26 cellular contexts compared by ENCODE assay signal in genomic region chr12:20250761-20251160, GRCh38.
"Had no signal": no experiment of that assay in that cellular context is flagged by ENCODE, and none has a peak within 500 bp of the region (broad histone marks: within the 10 kb centered on the region; RNA-seq: fewer than 3 reads in every experiment).

No MANE protein-coding gene starts in this region.

- DNase-seq: colonic mucosa; cortex of kidney; dermis blood vessel endothelial cell; dorsolateral prefrontal cortex; effector CD4-positive, alpha-beta T cell; effector CD8-positive, alpha-beta T cell; effector memory CD4-positive, alpha-beta T cell; effector memory CD8-positive, alpha-beta T cell; endodermal cell; erythroblast; esophagus squamous epithelium; foreskin fibroblast; foreskin keratinocyte; foreskin melanocyte; gastrocnemius medialis; glutamatergic neuron; head of caudate nucleus; heart left ventricle; heart right ventricle had no signal

- H3K27ac ChIP-seq: colonic mucosa, coronary artery, dorsolateral prefrontal cortex, epithelial cell of prostate, esophagus muscularis mucosa, esophagus squamous epithelium, foreskin keratinocyte, gastrocnemius medialis, gastroesophageal sphincter, heart left ventricle, heart right ventricle, hepatocyte had no signal

- H3K4me1 ChIP-seq: colonic mucosa, esophagus squamous epithelium, foreskin keratinocyte, gastrocnemius medialis, heart left ventricle, heart right ventricle had no signal

- H3K9me3 ChIP-seq: colonic mucosa, esophagus squamous epithelium, gastrocnemius medialis had no signal

- H3K4me3 ChIP-seq: colonic mucosa, coronary artery, dorsolateral prefrontal cortex, esophagus muscularis mucosa, esophagus squamous epithelium, gastrocnemius medialis, gastroesophageal sphincter, heart left ventricle, heart right ventricle, hepatocyte had no signal

- H3K4me2 ChIP-seq: hepatocyte had no signal

- H3K27ac Mint-ChIP-seq: dendritic cell treated with granulocyte-macrophage colony-stimulating factor and Interleukin-4, amounts not matched to agents 40 ng/mL and 50 ng/mL, for 4 days; effector memory CD8-positive, alpha-beta T cell; endodermal cell had no signal

- ATAC-seq: effector memory CD8-positive, alpha-beta T cell; esophagus mucosa; foreskin keratinocyte; gastrocnemius medialis; gastroesophageal sphincter; heart left ventricle; heart right ventricle had no signal

- H3K9me3 Mint-ChIP-seq: endodermal cell had no signal
